In the genomic region with DNA sequence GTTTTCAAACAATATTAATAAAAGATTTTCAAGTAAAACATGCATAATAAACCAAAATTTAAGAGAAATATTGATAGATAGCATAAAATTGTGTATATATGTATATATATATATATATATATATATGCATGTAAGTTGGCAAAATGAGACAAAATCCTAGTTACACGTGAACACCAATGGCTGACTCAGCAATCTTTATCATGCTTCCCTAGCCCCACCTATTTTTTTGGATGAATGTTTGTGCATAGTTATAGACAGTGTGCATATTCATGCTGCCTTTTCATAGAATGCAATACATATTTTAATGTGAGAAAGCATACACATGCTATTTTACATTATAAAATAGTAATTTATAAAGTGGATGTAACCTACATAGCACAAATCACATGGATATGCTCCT, we compare ENCODE assay signal across 6 cellular contexts.
"Had no signal": no experiment of that assay in that cellular context is flagged by ENCODE, and none has a peak within 500 bp of the region (broad histone marks: within the 10 kb centered on the region; RNA-seq: fewer than 3 reads in every experiment).

No MANE protein-coding gene starts in this region.

- H3K4me1 ChIP-seq: HAP-1 had no signal

- H3K4me3 ChIP-seq: GM23338, HAP-1 had no signal

- H3K9me3 ChIP-seq: HAP-1 had no signal

- ATAC-seq: GM23338, HCT116 had no signal

- H3K36me3 ChIP-seq: HAP-1 had no signal

- DNase-seq: H7, HFFc6 had no signal

- H3K4me2 ChIP-seq: GM23338 had no signal

- H3K27ac ChIP-seq: HL-60 had no signal
